ENCODE assay signal across 8 cellular contexts in genomic region chr17:61002316-61002736, GRCh38.
DNase-seq lines count a peak whose midpoint lies in the region; ATAC-seq and TF ChIP-seq lines count a peak whose summit lies in the region.

No MANE protein-coding gene starts in this region.

- H3K4me3 Mint-ChIP-seq in activated T-cell treated with anti-CD3 and anti-CD28 coated beads, Interleukin-2, amount 50 U/mL, for 72 hours: no peak overlapping the region
- H3K4me3 Mint-ChIP-seq in activated T-cell treated with anti-CD3 and anti-CD28 coated beads, Interleukin-2, amount 50 U/mL, for 24 hours: no peak overlapping the region
- H3K4me3 Mint-ChIP-seq in T-helper 2 cell treated with Interferon-gamma antibody and Interleukin-4, amounts not matched to agents 5 μg/mL and 100 μg/mL, for 36 hours: no peak overlapping the region

- no peaks in the 10 kb centered on the region for H3K36me3 Mint-ChIP-seq in activated T-cell treated with anti-CD3 and anti-CD28 coated beads, Interleukin-2, amount 50 U/mL, for 72 hours (ENCODE audit: insufficient read depth in 2 of 2)
- H3K36me3 Mint-ChIP-seq in activated T-cell treated with anti-CD3 and anti-CD28 coated beads, Interleukin-2, amount 50 U/mL, for 24 hours (ENCODE audit: low read depth): no peaks in the 10 kb centered on the region
- H3K36me3 Mint-ChIP-seq in T-helper 2 cell treated with Interferon-gamma antibody and Interleukin-4, amounts not matched to agents 5 μg/mL and 100 μg/mL, for 36 hours (ENCODE audit: low read depth): no peaks in the 10 kb centered on the region

- in situ Hi-C loops in astrocyte of the cerebellum (cut with HindIII; ENCODE audit: low sequenced_read_pairs): loop anchor here (10.0 kb wide), 1 partner anchor 402 kb away; no protein-coding TSS in a partner anchor

- no peaks in the 10 kb centered on the region for H3K4me1 ChIP-seq in left lung

- H3K27ac Mint-ChIP-seq in activated T-cell treated with anti-CD3 and anti-CD28 coated beads, Interleukin-2, amount 50 U/mL, for 72 hours: peak overlapping the region; percentile 81
- no peak overlapping the region for H3K27ac Mint-ChIP-seq in activated T-cell treated with anti-CD3 and anti-CD28 coated beads, Interleukin-2, amount 50 U/mL, for 24 hours
- no peak overlapping the region for H3K27ac Mint-ChIP-seq in T-helper 2 cell treated with Interferon-gamma antibody and Interleukin-4, amounts not matched to agents 5 μg/mL and 100 μg/mL, for 36 hours

- H3K9me3 ChIP-seq in left lung: no peaks in the 10 kb centered on the region

- H3K4me1 Mint-ChIP-seq in activated T-cell treated with anti-CD3 and anti-CD28 coated beads, Interleukin-2, amount 50 U/mL, for 72 hours (ENCODE audit: low read depth): no peaks in the 10 kb centered on the region
- no peaks in the 10 kb centered on the region for H3K4me1 Mint-ChIP-seq in activated T-cell treated with anti-CD3 and anti-CD28 coated beads, Interleukin-2, amount 50 U/mL, for 24 hours (ENCODE audit: low read depth)
- peaks cover 2% of the 10 kb centered on the region for H3K4me1 Mint-ChIP-seq in T-helper 2 cell treated with Interferon-gamma antibody and Interleukin-4, amounts not matched to agents 5 μg/mL and 100 μg/mL, for 36 hours (ENCODE audit: low read depth)

- no peaks in the 10 kb centered on the region for H3K27me3 Mint-ChIP-seq in activated T-cell treated with anti-CD3 and anti-CD28 coated beads, Interleukin-2, amount 50 U/mL, for 72 hours (ENCODE audit: low read depth)
- H3K27me3 Mint-ChIP-seq in activated T-cell treated with anti-CD3 and anti-CD28 coated beads, Interleukin-2, amount 50 U/mL, for 24 hours: no peaks in the 10 kb centered on the region
- peaks cover 6% of the 10 kb centered on the region for H3K27me3 Mint-ChIP-seq in T-helper 2 cell treated with Interferon-gamma antibody and Interleukin-4, amounts not matched to agents 5 μg/mL and 100 μg/mL, for 36 hours (ENCODE audit: low read depth)

- intact Hi-C loops in left lung (cut with DNase I): loop anchor here in 1 of 2 donors (10.0 kb wide), 2 partner anchors 132 to 392 kb away; partner anchors contain the start of gene TBX2

- TF ChIP-seq CTCF in astrocyte of the cerebellum (IDR thresholded peaks at IDR 0.05; ENCODE audit: low read depth, low read length, missing control alignments) (peak; percentile 30), left lung (IDR thresholded peaks at IDR 0.05) (peak in 1 of 2 donors; percentile 63)

- H3K36me3 ChIP-seq in left lung: no peaks in the 10 kb centered on the region

- ATAC-seq in activated T-cell treated with anti-CD3 and anti-CD28 coated beads, Interleukin-2, amount 50 U/mL, for 72 hours (replicated peaks in 1 of 2): no peak
- ATAC-seq in left lung (peak; percentile 79), HG03045 (IDR thresholded peaks at IDR 0.05; ENCODE audit: unreplicated experiment) (no peak), HG02973 (IDR thresholded peaks at IDR 0.05; ENCODE audit: unreplicated experiment) (no peak)

- H3K27me3 ChIP-seq in left lung: no peaks in the 10 kb centered on the region

- DNase-seq in activated T-cell treated with anti-CD3 and anti-CD28 coated beads, Interleukin-2, amount 50 U/mL, for 72 hours: no peak
- no peak for DNase-seq in activated T-cell treated with anti-CD3 and anti-CD28 coated beads, Interleukin-2, amount 50 U/mL, for 24 hours
- DNase-seq in NCI-H146 treated with DMSO at 0.1 percent for 48 hours (lab: John Stamatoyannopoulos, UW; ENCODE audit: unreplicated experiment): peak; percentile 15
- DNase-seq in astrocyte of the cerebellum (ENCODE audit: low read depth): peak; percentile 44
- DNase-seq in left lung: no peak
- DNase-seq in T-helper 2 cell treated with Interferon-gamma antibody and Interleukin-4, amounts not matched to agents 5 μg/mL and 100 μg/mL, for 36 hours (ENCODE audit: low spot score): no peak

- no peaks in the 10 kb centered on the region for H3K9me3 Mint-ChIP-seq in activated T-cell treated with anti-CD3 and anti-CD28 coated beads, Interleukin-2, amount 50 U/mL, for 72 hours
- no peaks in the 10 kb centered on the region for H3K9me3 Mint-ChIP-seq in activated T-cell treated with anti-CD3 and anti-CD28 coated beads, Interleukin-2, amount 50 U/mL, for 24 hours
- no peaks in the 10 kb centered on the region for H3K9me3 Mint-ChIP-seq in T-helper 2 cell treated with Interferon-gamma antibody and Interleukin-4, amounts not matched to agents 5 μg/mL and 100 μg/mL, for 36 hours

- H3K27ac ChIP-seq in left lung: no peak overlapping the region

- H3K4me3 ChIP-seq in astrocyte of the cerebellum (ENCODE audit: low read depth, low read length): no peak overlapping the region
- H3K4me3 ChIP-seq in left lung: no peak overlapping the region

Comparison
In these comparisons a context has a peak if more than half of its experiments do, and no peak if none do; other contexts are left out.
1. DNase-seq: peak in NCI-H146 treated with DMSO at 0.1 percent for 48 hours (single experiment) and astrocyte of the cerebellum (single experiment); none in activated T-cell treated with anti-CD3 and anti-CD28 coated beads, Interleukin-2, amount 50 U/mL, for 72 hours (0 of 2), activated T-cell treated with anti-CD3 and anti-CD28 coated beads, Interleukin-2, amount 50 U/mL, for 24 hours (single experiment), left lung (0 of 2) and T-helper 2 cell treated with Interferon-gamma antibody and Interleukin-4, amounts not matched to agents 5 μg/mL and 100 μg/mL, for 36 hours (single experiment).